ENCODE assay signal across 11 cellular contexts in genomic region chr6:128239898-128240509, GRCh38.
DNase-seq lines count a peak whose midpoint lies in the region; ATAC-seq and TF ChIP-seq lines count a peak whose summit lies in the region.
"Had no signal": no experiment of that assay in that cellular context is flagged by ENCODE, and none has a peak within 500 bp of the region (broad histone marks: within the 10 kb centered on the region; RNA-seq: fewer than 3 reads in every experiment).

No MANE protein-coding gene starts in this region.

- no peaks in the 10 kb centered on the region for H3K9me3 ChIP-seq in endodermal cell (ENCODE audit: control insufficient read depth, low read length)
- H3K9me3 ChIP-seq: vagina had no signal

- peaks cover 4% of the 10 kb centered on the region for H3K4me1 Mint-ChIP-seq in endodermal cell
- H3K4me1 Mint-ChIP-seq: activated T-helper 17 cell treated with anti-CD3 and anti-CD28 coated beads, Interleukin-2, amount 50 U/mL, for 72 hours had no signal

- H3K36me3 ChIP-seq in endodermal cell (ENCODE audit: control insufficient read depth, insufficient read depth, low read length), result peaks cover 11% of the 10 kb centered on the region
- H3K36me3 ChIP-seq: vagina had no signal

- 97 to 100% methylated on average over 1 to 5 of the region's 5 CpGs for WGBS in endodermal cell (ENCODE audit: insufficient coverage in 1 of 2, insufficient read length in 1 of 2), 2 experiments

- no peak overlapping the region for H3K27ac ChIP-seq in endodermal cell (ENCODE audit: low read depth, low read length)
- H3K27ac ChIP-seq: vagina had no signal

- H3K4me3 Mint-ChIP-seq in endodermal cell, result no peak overlapping the region
- H3K4me3 Mint-ChIP-seq: activated T-helper 17 cell treated with anti-CD3 and anti-CD28 coated beads, Interleukin-2, amount 50 U/mL, for 72 hours had no signal

- peak overlapping the region; percentile 7 for H3K27ac Mint-ChIP-seq in endodermal cell
- H3K27ac Mint-ChIP-seq: activated T-helper 17 cell treated with anti-CD3 and anti-CD28 coated beads, Interleukin-2, amount 50 U/mL, for 72 hours had no signal

- H3K4me1 ChIP-seq in endodermal cell (ENCODE audit: control insufficient read depth, insufficient read depth, low read length), result no peaks in the 10 kb centered on the region
- H3K4me1 ChIP-seq: vagina had no signal

- H3K36me3 Mint-ChIP-seq in endodermal cell (ENCODE audit: low read depth), result peaks cover 9% of the 10 kb centered on the region

- no peaks in the 10 kb centered on the region for H3K27me3 Mint-ChIP-seq in endodermal cell (ENCODE audit: insufficient read depth)
- H3K27me3 Mint-ChIP-seq: activated T-helper 17 cell treated with anti-CD3 and anti-CD28 coated beads, Interleukin-2, amount 50 U/mL, for 72 hours had no signal

- no peak overlapping the region for H3K9ac ChIP-seq in endodermal cell (ENCODE audit: extremely low read depth, low read length, poor library complexity, severe bottlenecking)

- DNase-seq in endodermal cell (no peak), NCI-H1048 (lab: John Stamatoyannopoulos, UW) (no peak), ureter (ENCODE audit: low spot score) (no peak), NCI-H2107 treated with DMSO at 0.1 percent for 48 hours (lab: John Stamatoyannopoulos, UW; ENCODE audit: unreplicated experiment) (no peak), SKM-1 treated with dmso at 0.1 percent for 144 hours (lab: John Stamatoyannopoulos, UW; ENCODE audit: unreplicated experiment) (no peak)
- DNase-seq: NCI-H526 treated with DMSO at 0.1 percent for 48 hours had no signal

- ATAC-seq in GM18508 (IDR thresholded peaks at IDR 0.05; ENCODE audit: insufficient read depth, unreplicated experiment) (peak; percentile 46), GM21447 (IDR thresholded peaks at IDR 0.05; ENCODE audit: unreplicated experiment) (peak; percentile 79), HG03196 (IDR thresholded peaks at IDR 0.05; ENCODE audit: unreplicated experiment) (peak; percentile 52)
- ATAC-seq: activated T-helper 17 cell treated with anti-CD3 and anti-CD28 coated beads, Interleukin-2, amount 50 U/mL, for 72 hours had no signal

- TF ChIP-seq CTCF in endodermal cell (conservative IDR thresholded peaks at IDR 0.05), result no peak

- H3K9me3 Mint-ChIP-seq in endodermal cell, result no peaks in the 10 kb centered on the region
- H3K9me3 Mint-ChIP-seq: activated T-helper 17 cell treated with anti-CD3 and anti-CD28 coated beads, Interleukin-2, amount 50 U/mL, for 72 hours had no signal

- H3K4me3 ChIP-seq in endodermal cell (ENCODE audit: low read length), result no peak overlapping the region
- H3K4me3 ChIP-seq: vagina had no signal

- H3K27me3 ChIP-seq in endodermal cell (ENCODE audit: control insufficient read depth, insufficient read depth, low read length, poor library complexity, severe bottlenecking), result no peaks in the 10 kb centered on the region
- H3K27me3 ChIP-seq: vagina had no signal
